Comparison of ENCODE assay signal across 9 cellular contexts in genomic region chr22:36367479-36367878, GRCh38. TPM values are rescaled to one million over a fixed set of nuclear protein-coding genes. Genes with fewer than 3 reads are reported as not detected.
DNase-seq lines count a peak whose midpoint lies in the region; ATAC-seq, FAIRE-seq and TF ChIP-seq lines count a peak whose summit lies in the region.
"Had no signal": no experiment of that assay in that cellular context is flagged by ENCODE, and none has a peak within 500 bp of the region (broad histone marks: within the 10 kb centered on the region; RNA-seq: fewer than 3 reads in every experiment).

No MANE protein-coding gene starts in this region.

- H3K27ac ChIP-seq in gastroesophageal sphincter (peak overlapping the region; percentile 64 to 100 (median 98)), pancreas (peak overlapping the region in 3 of 4 donors; percentile 49 to 81 (median 75))

- TF ChIP-seq EP300 in gastroesophageal sphincter (IDR thresholded peaks at IDR 0.05) = no peak

- intact Hi-C loops in pancreas (cut with DNase I) = no loop called here

- DNase-seq in CD1c-positive myeloid dendritic cell (ENCODE audit: extremely low spot score) = peak; percentile 50
- DNase-seq in T-cell = no peak
- no peak for DNase-seq in pancreas
- DNase-seq in HCEC 1CT = no peak
- DNase-seq in HEK293T (ENCODE audit: extremely low spot score) = no peak

- no peaks in the 10 kb centered on the region for H3K27me3 Mint-ChIP-seq in T-cell

- H3K4me1 Mint-ChIP-seq in T-cell = peaks cover 96 to 98% (median 97%) of the 10 kb centered on the region in 3 donors

- peaks cover 11% of the 10 kb centered on the region for H3K36me3 Mint-ChIP-seq in T-cell

- ATAC-seq in T-cell (replicated peaks in 1 of 4) (no peak), gastroesophageal sphincter (no peak), pancreas (peak in 3 of 4 donors; percentile 4 to 7 (median 5)), HG03039 (IDR thresholded peaks at IDR 0.05; ENCODE audit: unreplicated experiment) (no peak), GM18511 (IDR thresholded peaks at IDR 0.05; ENCODE audit: unreplicated experiment) (no peak)

- CTCF ChIA-PET in T-cell (lab: Charles Lee) = interaction anchor here in 1 of 2 donors (0.6 kb wide), 1 partner anchor 7 kb away, joined by 3 read pairs; no protein-coding TSS in a partner anchor
- CTCF ChIA-PET in HEK293T (lab: Yijun Ruan, JAX) = no interaction called here

- H3K4me1 ChIP-seq in gastroesophageal sphincter = peaks cover 14 to 100% (median 97%) of the 10 kb centered on the region in 3 donors
- H3K4me1 ChIP-seq in pancreas = peaks cover 94 to 100% (median 99%) of the 10 kb centered on the region in 3 donors

- POLR2A ChIA-PET in T-cell (lab: Charles Lee) (no interaction called here), HEK293T (lab: Yijun Ruan, JAX) (interaction anchor here (1.3 kb wide), 1 partner anchor 36 kb away, joined by 3 read pairs; no protein-coding TSS in a partner anchor)

- TF ChIP-seq CTCF in gastroesophageal sphincter (IDR thresholded peaks at IDR 0.05) (no peak), pancreas (IDR thresholded peaks at IDR 0.05) (no peak)

- WGBS in gastroesophageal sphincter (ENCODE audit: low coverage in 1 of 2), 2 donors = 20 to 45% methylated on average over 3 of the region's 7 CpGs
- WGBS in pancreas, 2 donors = 7 to 10% methylated on average over 7 of the region's 7 CpGs

- H3K4me3 Mint-ChIP-seq in T-cell = peak overlapping the region; percentile 56 to 98 (median 70)

- no peak for TF ChIP-seq POLR2A in gastroesophageal sphincter (IDR thresholded peaks at IDR 0.05)

- no peaks in the 10 kb centered on the region for H3K9me3 ChIP-seq in gastroesophageal sphincter
- no peaks in the 10 kb centered on the region for H3K9me3 ChIP-seq in pancreas

- H3K9me3 Mint-ChIP-seq in T-cell = no peaks in the 10 kb centered on the region

- peak overlapping the region; percentile 95 to 96 for H3K27ac Mint-ChIP-seq in T-cell

- H3K36me3 ChIP-seq in gastroesophageal sphincter (no peaks in the 10 kb centered on the region), pancreas (no peaks in the 10 kb centered on the region)

- H3K4me3 ChIP-seq in gastroesophageal sphincter (peak overlapping the region in 1 of 2 donors; percentile 15), pancreas (no peak overlapping the region)

- H3K27me3 ChIP-seq in gastroesophageal sphincter (no peaks in the 10 kb centered on the region), pancreas (no peaks in the 10 kb centered on the region)

- FAIRE-seq in pancreas (lab: Jason Lieb, UNC) = no peak
- FAIRE-seq: G401.6 had no signal

TF ChIP-seq in HEK293T, 16 proteins besides CTCF, POLR2A, EP300 and RAD21:
- TF ChIP-seq TARDBP (IDR thresholded peaks at IDR 0.05) = no peak
- no peak for TF ChIP-seq NFRKB (IDR thresholded peaks at IDR 0.05)
- no peak for TF ChIP-seq PKNOX1 (IDR thresholded peaks at IDR 0.05)
- no peak for TF ChIP-seq CTBP1 (IDR thresholded peaks at IDR 0.05; ENCODE audit: borderline replicate concordance)

RNA-seq across cellular contexts. Expression of gene MYH9, which starts 20.3 kb away (rescaled TPM):
- total RNA-seq in T-cell (1,000 to 10,000 TPM in 2 of 5 donors, 100 to 1,000 TPM in 3; 816 to 1,109 (median 896) TPM), gastroesophageal sphincter (100 to 1,000 TPM; 304 to 366 (median 322) TPM), pancreas (100 to 1,000 TPM; 259 to 554 (median 412) TPM)
- 100 to 1,000 TPM in 1 of 2 donors, 10 to 100 TPM in 1; 80.9 to 152 TPM for polyA plus RNA-seq in pancreas

Comparison
In these comparisons a context has a peak if more than half of its experiments do, and no peak if none do; other contexts are left out.
1. ATAC-seq: peak in pancreas (3 of 4); none in T-cell (0 of 4), gastroesophageal sphincter (single experiment), HG03039 (single experiment) and GM18511 (single experiment).